15 cellular contexts compared by ENCODE assay signal in genomic region chr4:40204507-40205258, GRCh38. TPM values are rescaled to one million over a fixed set of nuclear protein-coding genes. Genes with fewer than 3 reads are reported as not detected.
DNase-seq lines count a peak whose midpoint lies in the region; ATAC-seq and TF ChIP-seq lines count a peak whose summit lies in the region.
"Had no signal": no experiment of that assay in that cellular context is flagged by ENCODE, and none has a peak within 500 bp of the region (broad histone marks: within the 10 kb centered on the region; RNA-seq: fewer than 3 reads in every experiment).

No MANE protein-coding gene starts in this region.

- H3K36me3 Mint-ChIP-seq in activated CD8-positive, alpha-beta memory T cell treated with anti-CD3 and anti-CD28 coated beads, Interleukin-2, amount 10 ng/mL, durations not matched to agents 7 days and 5 days = peaks cover 76% of the 10 kb centered on the region
- peaks cover 51% of the 10 kb centered on the region for H3K36me3 Mint-ChIP-seq in T-cell
- H3K36me3 Mint-ChIP-seq in dendritic cell treated with granulocyte-macrophage colony-stimulating factor and Interleukin-4, amounts not matched to agents 40 ng/mL and 50 ng/mL, for 4 days (ENCODE audit: low read depth) = no peaks in the 10 kb centered on the region

- intact Hi-C loops in dendritic cell treated with granulocyte-macrophage colony-stimulating factor and Interleukin-4, amounts not matched to agents 40 ng/mL and 50 ng/mL, for 4 days (cut with micrococcal nuclease) = no loop called here
- intact Hi-C loops in stomach (cut with DNase I; ENCODE audit: low total_unique reads) = no loop called here

- no peak for TF ChIP-seq CTCF in stomach (IDR thresholded peaks at IDR 0.05)

- TF ChIP-seq POLR2A in stomach (IDR thresholded peaks at IDR 0.05) = no peak

- H3K4me1 Mint-ChIP-seq in activated CD8-positive, alpha-beta memory T cell treated with anti-CD3 and anti-CD28 coated beads, Interleukin-2, amount 10 ng/mL, durations not matched to agents 7 days and 5 days = peaks cover 59% of the 10 kb centered on the region
- H3K4me1 Mint-ChIP-seq in T-cell = peaks cover 55 to 77% (median 72%) of the 10 kb centered on the region in 3 donors
- H3K4me1 Mint-ChIP-seq in dendritic cell treated with granulocyte-macrophage colony-stimulating factor and Interleukin-4, amounts not matched to agents 40 ng/mL and 50 ng/mL, for 4 days (ENCODE audit: low read depth) = peaks cover 50% of the 10 kb centered on the region

- H3K4me3 ChIP-seq in stomach = no peak overlapping the region
- H3K4me3 ChIP-seq: A549, prostate gland, testis had no signal

- peak; percentile 44 for DNase-seq in activated CD8-positive, alpha-beta memory T cell treated with anti-CD3 and anti-CD28 coated beads, Interleukin-2, amount 10 ng/mL, durations not matched to agents 7 days and 5 days
- DNase-seq in activated CD8-positive, alpha-beta memory T cell treated with anti-CD3 and anti-CD28 coated beads, Interleukin-2, amount 50 U/mL, for 4 hours = no peak
- no peak for DNase-seq in T-cell
- DNase-seq in stomach = no peak
- DNase-seq in midbrain (lab: John Stamatoyannopoulos, UW) = no peak
- no peak for DNase-seq in foreskin melanocyte
- DNase-seq in activated gamma-delta T cell (lab: John Stamatoyannopoulos, UW) = no peak
- DNase-seq: DMS79, NCI-H2171, testis had no signal

- CTCF ChIA-PET in activated CD8-positive, alpha-beta memory T cell treated with anti-CD3 and anti-CD28 coated beads, Interleukin-2, amount 10 ng/mL, durations not matched to agents 7 days and 5 days (lab: Charles Lee) = interaction anchor here (0.9 to 3.8 kb wide), 16 partner anchors 9 to 148 kb away, joined by 3 to 17 read pairs (median 5); partner anchors contain the start of genes N4BP2 and RHOH
- CTCF ChIA-PET in T-cell (lab: Charles Lee) = interaction anchor here in 1 of 2 donors (0.7 to 2.0 kb wide), 6 partner anchors 8 to 121 kb away, joined by 3 to 11 read pairs (median 4); partner anchors contain the start of gene RHOH

- ATAC-seq in activated CD8-positive, alpha-beta memory T cell treated with anti-CD3 and anti-CD28 coated beads, Interleukin-2, amount 10 ng/mL, durations not matched to agents 7 days and 5 days = no peak
- peak in 1 of 4 experiments; percentile 1 for ATAC-seq in T-cell (replicated peaks in 1 of 4)
- ATAC-seq: A549 had no signal

- no peak for TF ChIP-seq EP300 in stomach (IDR thresholded peaks at IDR 0.05)

- no peaks in the 10 kb centered on the region for H3K36me3 ChIP-seq in stomach
- H3K36me3 ChIP-seq: prostate gland had no signal

- H3K4me1 ChIP-seq in stomach = no peaks in the 10 kb centered on the region
- H3K4me1 ChIP-seq: prostate gland, testis had no signal

- H3K27me3 Mint-ChIP-seq in activated CD8-positive, alpha-beta memory T cell treated with anti-CD3 and anti-CD28 coated beads, Interleukin-2, amount 10 ng/mL, durations not matched to agents 7 days and 5 days = no peaks in the 10 kb centered on the region
- H3K27me3 Mint-ChIP-seq in T-cell = no peaks in the 10 kb centered on the region
- H3K27me3 Mint-ChIP-seq in dendritic cell treated with granulocyte-macrophage colony-stimulating factor and Interleukin-4, amounts not matched to agents 40 ng/mL and 50 ng/mL, for 4 days = peaks cover 2% of the 10 kb centered on the region

- no peaks in the 10 kb centered on the region for H3K9me3 Mint-ChIP-seq in activated CD8-positive, alpha-beta memory T cell treated with anti-CD3 and anti-CD28 coated beads, Interleukin-2, amount 10 ng/mL, durations not matched to agents 7 days and 5 days (ENCODE audit: low read depth)
- H3K9me3 Mint-ChIP-seq in T-cell = no peaks in the 10 kb centered on the region
- no peaks in the 10 kb centered on the region for H3K9me3 Mint-ChIP-seq in dendritic cell treated with granulocyte-macrophage colony-stimulating factor and Interleukin-4, amounts not matched to agents 40 ng/mL and 50 ng/mL, for 4 days

- H3K9me3 ChIP-seq in stomach = no peaks in the 10 kb centered on the region
- H3K9me3 ChIP-seq: A549, prostate gland, testis had no signal

- POLR2A ChIA-PET in T-cell (lab: Charles Lee) = interaction anchor here (0.5 to 2.3 kb wide), 12 partner anchors 9 to 482 kb away, joined by 3 to 9 read pairs (median 4); no protein-coding TSS in a partner anchor

- peak overlapping the region; percentile 57 to 83 (median 63) for H3K27ac ChIP-seq in stomach
- H3K27ac ChIP-seq: A549, prostate gland, testis had no signal

- WGBS in stomach, 5 donors = 77 to 86% (median 81%) methylated on average over 9 of the region's 9 CpGs

- peak overlapping the region; percentile 98 for H3K4me3 Mint-ChIP-seq in activated CD8-positive, alpha-beta memory T cell treated with anti-CD3 and anti-CD28 coated beads, Interleukin-2, amount 10 ng/mL, durations not matched to agents 7 days and 5 days
- H3K4me3 Mint-ChIP-seq in T-cell = peak overlapping the region; percentile 96 to 99 (median 98)
- H3K4me3 Mint-ChIP-seq in dendritic cell treated with granulocyte-macrophage colony-stimulating factor and Interleukin-4, amounts not matched to agents 40 ng/mL and 50 ng/mL, for 4 days = no peak overlapping the region

- H3K27ac Mint-ChIP-seq in activated CD8-positive, alpha-beta memory T cell treated with anti-CD3 and anti-CD28 coated beads, Interleukin-2, amount 10 ng/mL, durations not matched to agents 7 days and 5 days = peak overlapping the region; percentile 99
- peak overlapping the region; percentile 93 to 96 for H3K27ac Mint-ChIP-seq in T-cell
- peak overlapping the region; percentile 82 for H3K27ac Mint-ChIP-seq in dendritic cell treated with granulocyte-macrophage colony-stimulating factor and Interleukin-4, amounts not matched to agents 40 ng/mL and 50 ng/mL, for 4 days

- H3K27me3 ChIP-seq in stomach = no peaks in the 10 kb centered on the region
- H3K27me3 ChIP-seq: testis had no signal

RNA-seq across cellular contexts. Expression of gene RHOH, which starts 7.9 kb away (rescaled TPM):
- 100 to 1,000 TPM; 136 to 145 TPM for total RNA-seq in activated CD8-positive, alpha-beta memory T cell treated with anti-CD3 and anti-CD28 coated beads, Interleukin-2, amount 10 ng/mL, durations not matched to agents 7 days and 5 days
- total RNA-seq in T-cell = 100 to 1,000 TPM; 174 to 436 (median 216) TPM
- total RNA-seq in stomach = 1 to 10 TPM; 1.3 to 4.8 (median 3.9) TPM
- 1 to 10 TPM; 3.2 to 7.5 (median 5.4) TPM for polyA plus RNA-seq in stomach
- total RNA-seq: lung microvascular endothelial cell, M059J had no signal

Comparison
In these comparisons a context has a peak if more than half of its experiments do, and no peak if none do; other contexts are left out.
1. RNA of gene RHOH, which starts 7.9 kb away (total RNA-seq): 174 to 436 TPM in T-cell and 136 to 145 TPM in activated CD8-positive, alpha-beta memory T cell treated with anti-CD3 and anti-CD28 coated beads, Interleukin-2, amount 10 ng/mL, durations not matched to agents 7 days and 5 days; 1.3 to 4.8 TPM in stomach; every median in the first group is over 10 times any median in the second.
2. Peak in every context shown above with its lines, with median percentiles within 50 percentile points of each other: H3K27ac Mint-ChIP-seq.